9 cellular contexts compared by ENCODE assay signal in the genomic region with DNA sequence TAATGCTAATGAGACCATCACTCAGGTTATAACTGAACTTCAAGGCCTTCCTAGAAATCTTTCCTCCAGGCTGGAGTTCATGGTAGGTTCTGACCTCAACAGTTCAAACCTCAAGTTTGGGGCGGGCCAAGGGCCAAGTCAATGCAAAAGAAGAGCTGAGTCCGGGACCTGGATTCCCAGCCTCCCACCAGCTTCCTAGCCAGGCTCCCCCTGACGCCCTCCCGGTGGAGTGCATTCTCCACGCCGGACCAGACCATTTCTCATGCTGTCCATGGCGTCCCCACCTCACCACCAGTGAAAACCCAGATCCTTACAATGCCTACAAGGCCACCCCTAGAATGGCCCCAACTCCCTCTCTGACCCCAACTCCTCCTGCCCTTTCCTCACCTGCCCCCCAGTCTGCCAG. TPM values are rescaled to one million over a fixed set of nuclear protein-coding genes. Genes with fewer than 3 reads are reported as not detected.
DNase-seq lines count a peak whose midpoint lies in the region; ATAC-seq, FAIRE-seq and TF ChIP-seq lines count a peak whose summit lies in the region.
"Had no signal": no experiment of that assay in that cellular context is flagged by ENCODE, and none has a peak within 500 bp of the region (broad histone marks: within the 10 kb centered on the region; RNA-seq: fewer than 3 reads in every experiment).

No MANE protein-coding gene starts in this region.

- H3F3A ChIP-seq in neural progenitor cell (ENCODE audit: low read depth), result peaks cover 17% of the 10 kb centered on the region

- no peak for TF ChIP-seq CTCF in Caco-2 (IDR thresholded peaks at IDR 0.05; ENCODE audit: insufficient read depth in 1 of 2, low read depth in 1 of 2, low read length in 1 of 2, severe bottlenecking in 1 of 2, unreplicated experiment in 1 of 2)
- no peak for TF ChIP-seq CTCF in HFFc6 (IDR thresholded peaks at IDR 0.05)
- no peak for TF ChIP-seq CTCF in astrocyte (IDR thresholded peaks at IDR 0.05; ENCODE audit: insufficient read depth, low read depth, low read length)
- no peak for TF ChIP-seq CTCF in neural progenitor cell (IDR thresholded peaks at IDR 0.05)
- no peak for TF ChIP-seq CTCF in testis (IDR thresholded peaks at IDR 0.05)

- DNase-seq in Caco-2 (no peak), HFFc6 (no peak), astrocyte (ENCODE audit: low read depth) (no peak), neural progenitor cell (ENCODE audit: low spot score) (no peak), testis (no peak), dedifferentiated amniotic fluid mesenchymal stem cell (ENCODE audit: extremely low spot score) (no peak), NCI-H146 treated with DMSO at 0.1 percent for 48 hours (lab: John Stamatoyannopoulos, UW; ENCODE audit: unreplicated experiment) (no peak)
- DNase-seq: HCEC 1CT had no signal

- peaks cover 42% of the 10 kb centered on the region for H3K36me3 Mint-ChIP-seq in Caco-2 (ENCODE audit: insufficient read depth, unreplicated experiment)
- H3K36me3 Mint-ChIP-seq in HFFc6 (ENCODE audit: low read depth), result no peaks in the 10 kb centered on the region
- H3K36me3 Mint-ChIP-seq in astrocyte (ENCODE audit: low read depth, unreplicated experiment), result peaks cover 4% of the 10 kb centered on the region
- H3K36me3 Mint-ChIP-seq in neural progenitor cell, result no peaks in the 10 kb centered on the region

- H3K27ac ChIP-seq in astrocyte (ENCODE audit: low read depth, low read length) (no peak overlapping the region), neural progenitor cell (no peak overlapping the region), testis (no peak overlapping the region)

- H3K9me3 Mint-ChIP-seq in Caco-2 (ENCODE audit: unreplicated experiment), result no peaks in the 10 kb centered on the region
- no peaks in the 10 kb centered on the region for H3K9me3 Mint-ChIP-seq in HFFc6
- no peaks in the 10 kb centered on the region for H3K9me3 Mint-ChIP-seq in astrocyte (ENCODE audit: unreplicated experiment)
- H3K9me3 Mint-ChIP-seq in neural progenitor cell, result peaks cover 6% of the 10 kb centered on the region

- H3K27me3 ChIP-seq in Caco-2 (replicated peaks; ENCODE audit: control insufficient read depth, insufficient read depth, low read length) (no peaks in the 10 kb centered on the region), astrocyte (ENCODE audit: insufficient read depth, low read length) (no peaks in the 10 kb centered on the region), neural progenitor cell (peaks cover 81% of the 10 kb centered on the region), testis (no peaks in the 10 kb centered on the region)

- H4K20me1 ChIP-seq in astrocyte (ENCODE audit: insufficient read depth, low read length), result peaks cover 28% of the 10 kb centered on the region
- H4K20me1 ChIP-seq in neural progenitor cell (ENCODE audit: low read depth), result no peaks in the 10 kb centered on the region

- H3K27ac Mint-ChIP-seq in Caco-2 (ENCODE audit: unreplicated experiment), result peak overlapping the region; percentile 80
- peak overlapping the region; percentile 59; the same call in 1 of the 2 replicates for H3K27ac Mint-ChIP-seq in HFFc6
- peak overlapping the region; percentile 26 for H3K27ac Mint-ChIP-seq in astrocyte (ENCODE audit: unreplicated experiment)
- H3K27ac Mint-ChIP-seq in neural progenitor cell, result peak overlapping the region; percentile 37

- H2AFZ ChIP-seq in astrocyte (ENCODE audit: low read depth, low read length) (no peak overlapping the region), neural progenitor cell (replicated peaks) (no peak overlapping the region)

- 71 to 100% methylated on average over 3 to 7 of the region's 7 CpGs for WGBS in testis, 2 donors

- no peak for FAIRE-seq in astrocyte (lab: Jason Lieb, UNC)

- H3K79me2 ChIP-seq in astrocyte (ENCODE audit: insufficient read depth, low read length) (peaks cover 41% of the 10 kb centered on the region), neural progenitor cell (ENCODE audit: low read depth) (peaks cover 3% of the 10 kb centered on the region)

- ATAC-seq in HG03097 (IDR thresholded peaks at IDR 0.05; ENCODE audit: low FRiP score, unreplicated experiment), result no peak

- H3K36me3 ChIP-seq in Caco-2 (ENCODE audit: control insufficient read depth, insufficient read depth, low read length), result no peaks in the 10 kb centered on the region
- H3K36me3 ChIP-seq in astrocyte (ENCODE audit: insufficient read depth, low read length), result no peaks in the 10 kb centered on the region
- no peaks in the 10 kb centered on the region for H3K36me3 ChIP-seq in neural progenitor cell
- no peaks in the 10 kb centered on the region for H3K36me3 ChIP-seq in testis (ENCODE audit: low read depth, missing control alignments)

- no TSS peak for BruUV-seq in Caco-2 (replicated peaks; lab: Mats Ljungman, UMichigan)

- TF ChIP-seq POLR2A in testis (IDR thresholded peaks at IDR 0.05), result no peak

- intact Hi-C loops in Caco-2 (cut with micrococcal nuclease; ENCODE audit: unreplicated experiment), result no loop called here
- intact Hi-C loops in testis (cut with DNase I; ENCODE audit: low total_unique reads), result no loop called here

- CTCF ChIA-PET in Caco-2 (lab: Charles Lee), result no interaction called here

- H3K4me3 Mint-ChIP-seq in Caco-2 (ENCODE audit: unreplicated experiment) (peak overlapping the region; percentile 82), HFFc6 (peak overlapping the region; percentile 79), astrocyte (ENCODE audit: unreplicated experiment) (peak overlapping the region; percentile 80), neural progenitor cell (peak overlapping the region; percentile 86)

- no peak overlapping the region for H3K9ac ChIP-seq in astrocyte (ENCODE audit: low read length)
- no peak overlapping the region for H3K9ac ChIP-seq in neural progenitor cell

- H3K9me3 ChIP-seq in Caco-2, result no peaks in the 10 kb centered on the region
- no peaks in the 10 kb centered on the region for H3K9me3 ChIP-seq in astrocyte (ENCODE audit: insufficient read depth, low read depth, low read length)
- H3K9me3 ChIP-seq in neural progenitor cell (ENCODE audit: low read depth), result no peaks in the 10 kb centered on the region
- no peaks in the 10 kb centered on the region for H3K9me3 ChIP-seq in testis

- peaks cover 26% of the 10 kb centered on the region for H3K4me1 Mint-ChIP-seq in Caco-2 (ENCODE audit: low read depth, unreplicated experiment)
- peaks cover 58% of the 10 kb centered on the region for H3K4me1 Mint-ChIP-seq in HFFc6 (ENCODE audit: low read depth)
- H3K4me1 Mint-ChIP-seq in astrocyte (ENCODE audit: low read depth, unreplicated experiment), result peaks cover 19% of the 10 kb centered on the region
- H3K4me1 Mint-ChIP-seq in neural progenitor cell, result peaks cover 8% of the 10 kb centered on the region

- peak overlapping the region; percentile 90 for H3K4me2 ChIP-seq in astrocyte (ENCODE audit: low read length)
- H3K4me2 ChIP-seq in neural progenitor cell, result no peak overlapping the region

- no peaks in the 10 kb centered on the region for H3K27me3 Mint-ChIP-seq in Caco-2 (ENCODE audit: insufficient read depth, unreplicated experiment)
- peaks cover 1% of the 10 kb centered on the region for H3K27me3 Mint-ChIP-seq in HFFc6 (ENCODE audit: insufficient read depth)
- H3K27me3 Mint-ChIP-seq in astrocyte (ENCODE audit: low read depth, unreplicated experiment), result no peaks in the 10 kb centered on the region
- H3K27me3 Mint-ChIP-seq in neural progenitor cell (ENCODE audit: insufficient read depth, low read depth), result peaks cover 37% of the 10 kb centered on the region

- POLR2A ChIA-PET in Caco-2 (lab: Charles Lee), result no interaction called here

- H3K4me3 ChIP-seq in Caco-2 (ENCODE audit: low read depth, low read length) (no peak overlapping the region), astrocyte (ENCODE audit: insufficient read depth, low read depth, low read length) (no peak overlapping the region), neural progenitor cell (no peak overlapping the region), testis (peak overlapping the region in 1 of 2 donors; percentile 70)

- H3K4me1 ChIP-seq in Caco-2 (peaks cover 36% of the 10 kb centered on the region), astrocyte (ENCODE audit: insufficient read depth, low read length) (peaks cover 24% of the 10 kb centered on the region), neural progenitor cell (peaks cover 22% of the 10 kb centered on the region), testis (no peaks in the 10 kb centered on the region)

RNA-seq across cellular contexts. Expression of a gene that starts 0.8 kb away (rescaled TPM):
- total RNA-seq in Caco-2 (2022) (417 and 506 TPM in 2 replicates), astrocyte (316 and 320 TPM in 2 replicates), neural progenitor cell (ENCODE audit: low replicate concordance) (4.6 and 7.9 TPM in 2 replicates), testis (10 to 100 TPM; 14.9 to 23.5 TPM)
- total RNA-seq in HFFc6 (2021; fragmentation: NEBNext Ultra II Directional; extraction: Animal tissue kit (Norgen Biotek cat#: 25700)), result 100 to 1,000 TPM; 131 to 163 (median 154) TPM
- 64.3 TPM for polyA plus RNA-seq in testis (ENCODE audit: insufficient read depth, low read depth, low replicate concordance)

Comparison
In these comparisons a context has a peak if more than half of its experiments do, and no peak if none do; other contexts are left out.
1. H3K27ac Mint-ChIP-seq: peak in every context shown above with its lines; median percentile 80 in Caco-2; 59 in HFFc6; 37 in neural progenitor cell; 26 in astrocyte.
2. RNA of a gene that starts 0.8 kb away (total RNA-seq): 417 to 506 TPM in Caco-2, 316 to 320 TPM in astrocyte and 131 to 163 TPM in HFFc6; 14.9 to 23.5 TPM in testis and 4.6 to 7.9 TPM in neural progenitor cell; every median in the first group is over 4 times any median in the second.
3. Peak in every context shown above with its lines, with median percentiles within 50 percentile points of each other: H3K4me3 Mint-ChIP-seq.